In genomic region chr11:44729065-44729464, GRCh38 we compare ENCODE assay signal across 13 cellular contexts. TPM values are rescaled to one million over a fixed set of nuclear protein-coding genes. Genes with fewer than 3 reads are reported as not detected.
DNase-seq lines count a peak whose midpoint lies in the region; ATAC-seq and TF ChIP-seq lines count a peak whose summit lies in the region.
"Had no signal": no experiment of that assay in that cellular context is flagged by ENCODE, and none has a peak within 500 bp of the region (broad histone marks: within the 10 kb centered on the region; RNA-seq: fewer than 3 reads in every experiment).

No MANE protein-coding gene starts in this region.

- DNase-seq in ELF-1 (ENCODE audit: low read depth, low spot score) (peak; percentile 69), T-helper 17 cell (no peak), right atrium auricular region (ENCODE audit: low spot score) (no peak), NCI-H774 (lab: John Stamatoyannopoulos, UW) (no peak), NCI-H2081 (lab: John Stamatoyannopoulos, UW) (no peak), hypothalamus (lab: John Stamatoyannopoulos, UW) (no peak)
- DNase-seq: activated CD8-positive, alpha-beta T cell treated with anti-CD3 and anti-CD28 coated beads for 36 hours; anterior cingulate cortex; Calu3; GM23248; NCI-H2029; NK-92 treated with Interleukin-12 subunit alpha and Interleukin-12 subunit beta, amount 100 ng/mL, for 24 hours had no signal

- no peak for TF ChIP-seq CTCF in right atrium auricular region (IDR thresholded peaks at IDR 0.05)

- no peak overlapping the region for H2AFZ ChIP-seq in neuron (ENCODE audit: low read depth, low read length)
- H2AFZ ChIP-seq: GM23248 had no signal

- ATAC-seq in T-helper 17 cell = no peak
- ATAC-seq: activated CD8-positive, alpha-beta T cell treated with anti-CD3 and anti-CD28 coated beads for 36 hours had no signal

- H3K27ac ChIP-seq in right atrium auricular region = peak overlapping the region; percentile 92 to 94
- H3K27ac ChIP-seq: GM23248 had no signal

- no peaks in the 10 kb centered on the region for H3K9me3 ChIP-seq in T-helper 17 cell (ENCODE audit: control insufficient read depth, low read length, poor library complexity, severe bottlenecking)
- no peaks in the 10 kb centered on the region for H3K9me3 ChIP-seq in right atrium auricular region
- H3K9me3 ChIP-seq in neuron (ENCODE audit: low read length) = no peaks in the 10 kb centered on the region

- no peak overlapping the region for H3K4me3 ChIP-seq in right atrium auricular region
- H3K4me3 ChIP-seq in neuron (ENCODE audit: low read length) = peak overlapping the region; percentile 71
- H3K4me3 ChIP-seq: GM23248 had no signal

- peak overlapping the region; percentile 83 for H3K27ac Mint-ChIP-seq in T-helper 17 cell
- H3K27ac Mint-ChIP-seq: activated CD8-positive, alpha-beta T cell treated with anti-CD3 and anti-CD28 coated beads for 36 hours had no signal

- peaks cover 2% of the 10 kb centered on the region for H3K36me3 Mint-ChIP-seq in T-helper 17 cell (ENCODE audit: low read depth)

- peaks cover 58% of the 10 kb centered on the region for H3K4me1 Mint-ChIP-seq in T-helper 17 cell

- peak overlapping the region; percentile 94 for H3K4me3 Mint-ChIP-seq in T-helper 17 cell

- H3K36me3 ChIP-seq in right atrium auricular region (no peaks in the 10 kb centered on the region), neuron (ENCODE audit: insufficient read depth, low read length) (no peaks in the 10 kb centered on the region)

- peaks cover 0 to 80% of the 10 kb centered on the region in 2 donors for H3K4me1 ChIP-seq in right atrium auricular region
- peaks cover 44% of the 10 kb centered on the region for H3K4me1 ChIP-seq in neuron (ENCODE audit: insufficient read depth, low read length)

- H3K27me3 Mint-ChIP-seq in T-helper 17 cell = no peaks in the 10 kb centered on the region

- H3K27me3 ChIP-seq in right atrium auricular region (no peaks in the 10 kb centered on the region), neuron (ENCODE audit: insufficient read depth, low read length) (no peaks in the 10 kb centered on the region)

RNA-seq across cellular contexts. Expression of gene TSPAN18, which starts 2.3 kb away (rescaled TPM):
- total RNA-seq in T-helper 17 cell = 10 to 100 TPM; 79.8 to 93.2 TPM
- total RNA-seq in right atrium auricular region = 10 to 100 TPM; 76.3 to 79.3 TPM
- total RNA-seq: Calu3 had no signal
